In the genomic region with DNA sequence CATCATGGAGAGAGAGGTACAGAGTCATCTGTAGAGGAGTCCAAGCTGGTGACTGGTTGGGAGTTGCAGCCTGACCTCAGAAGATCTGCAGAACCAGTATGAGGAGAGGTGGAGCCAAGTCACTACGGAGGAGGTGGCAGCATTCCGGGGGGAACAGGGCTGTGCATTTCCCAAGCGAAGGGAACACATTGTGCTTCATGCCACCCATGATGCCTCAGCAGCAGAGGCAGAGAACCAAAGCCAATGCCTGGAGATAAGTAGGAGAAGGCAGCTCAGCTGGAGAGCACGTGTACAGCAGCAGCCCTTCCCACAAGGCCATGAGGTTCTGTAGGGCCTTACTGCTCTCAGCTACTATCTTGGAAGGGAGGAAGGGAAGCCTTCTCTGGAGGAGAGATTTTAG, we compare ENCODE assay signal across 2 cellular contexts.
TF ChIP-seq lines count a peak whose summit lies in the region.

No MANE protein-coding gene starts in this region.

TF ChIP-seq in K562, 482 proteins besides CTCF, POLR2A, EP300 and RAD21 (continues in another document):
- TF ChIP-seq L3MBTL2 (IDR thresholded peaks at IDR 0.05) (peak; percentile 35; the same call in 1 of the 2 replicates), ELF2 (CRISPR knock-in tag; IDR thresholded peaks at IDR 0.05) (no peak), ZBTB7A (IDR thresholded peaks at IDR 0.05; ENCODE audit: borderline replicate concordance, control insufficient read depth, low read depth, low read length) (no peak), HDGF (IDR thresholded peaks at IDR 0.05) (no peak), IRF1 (CRISPR knock-in tag; IDR thresholded peaks at IDR 0.05; ENCODE audit: borderline replicate concordance) (no peak), HDAC8 (tag; IDR thresholded peaks at IDR 0.05) (no peak), PRPF4 (IDR thresholded peaks at IDR 0.05; ENCODE audit: insufficient read depth, low read depth, low read length, poor library complexity, severe bottlenecking) (no peak), RB1 (IDR thresholded peaks at IDR 0.05; ENCODE audit: low read depth) (no peak), NCOA6 (IDR thresholded peaks at IDR 0.05) (no peak)
- TF ChIP-seq, protein P1, sequence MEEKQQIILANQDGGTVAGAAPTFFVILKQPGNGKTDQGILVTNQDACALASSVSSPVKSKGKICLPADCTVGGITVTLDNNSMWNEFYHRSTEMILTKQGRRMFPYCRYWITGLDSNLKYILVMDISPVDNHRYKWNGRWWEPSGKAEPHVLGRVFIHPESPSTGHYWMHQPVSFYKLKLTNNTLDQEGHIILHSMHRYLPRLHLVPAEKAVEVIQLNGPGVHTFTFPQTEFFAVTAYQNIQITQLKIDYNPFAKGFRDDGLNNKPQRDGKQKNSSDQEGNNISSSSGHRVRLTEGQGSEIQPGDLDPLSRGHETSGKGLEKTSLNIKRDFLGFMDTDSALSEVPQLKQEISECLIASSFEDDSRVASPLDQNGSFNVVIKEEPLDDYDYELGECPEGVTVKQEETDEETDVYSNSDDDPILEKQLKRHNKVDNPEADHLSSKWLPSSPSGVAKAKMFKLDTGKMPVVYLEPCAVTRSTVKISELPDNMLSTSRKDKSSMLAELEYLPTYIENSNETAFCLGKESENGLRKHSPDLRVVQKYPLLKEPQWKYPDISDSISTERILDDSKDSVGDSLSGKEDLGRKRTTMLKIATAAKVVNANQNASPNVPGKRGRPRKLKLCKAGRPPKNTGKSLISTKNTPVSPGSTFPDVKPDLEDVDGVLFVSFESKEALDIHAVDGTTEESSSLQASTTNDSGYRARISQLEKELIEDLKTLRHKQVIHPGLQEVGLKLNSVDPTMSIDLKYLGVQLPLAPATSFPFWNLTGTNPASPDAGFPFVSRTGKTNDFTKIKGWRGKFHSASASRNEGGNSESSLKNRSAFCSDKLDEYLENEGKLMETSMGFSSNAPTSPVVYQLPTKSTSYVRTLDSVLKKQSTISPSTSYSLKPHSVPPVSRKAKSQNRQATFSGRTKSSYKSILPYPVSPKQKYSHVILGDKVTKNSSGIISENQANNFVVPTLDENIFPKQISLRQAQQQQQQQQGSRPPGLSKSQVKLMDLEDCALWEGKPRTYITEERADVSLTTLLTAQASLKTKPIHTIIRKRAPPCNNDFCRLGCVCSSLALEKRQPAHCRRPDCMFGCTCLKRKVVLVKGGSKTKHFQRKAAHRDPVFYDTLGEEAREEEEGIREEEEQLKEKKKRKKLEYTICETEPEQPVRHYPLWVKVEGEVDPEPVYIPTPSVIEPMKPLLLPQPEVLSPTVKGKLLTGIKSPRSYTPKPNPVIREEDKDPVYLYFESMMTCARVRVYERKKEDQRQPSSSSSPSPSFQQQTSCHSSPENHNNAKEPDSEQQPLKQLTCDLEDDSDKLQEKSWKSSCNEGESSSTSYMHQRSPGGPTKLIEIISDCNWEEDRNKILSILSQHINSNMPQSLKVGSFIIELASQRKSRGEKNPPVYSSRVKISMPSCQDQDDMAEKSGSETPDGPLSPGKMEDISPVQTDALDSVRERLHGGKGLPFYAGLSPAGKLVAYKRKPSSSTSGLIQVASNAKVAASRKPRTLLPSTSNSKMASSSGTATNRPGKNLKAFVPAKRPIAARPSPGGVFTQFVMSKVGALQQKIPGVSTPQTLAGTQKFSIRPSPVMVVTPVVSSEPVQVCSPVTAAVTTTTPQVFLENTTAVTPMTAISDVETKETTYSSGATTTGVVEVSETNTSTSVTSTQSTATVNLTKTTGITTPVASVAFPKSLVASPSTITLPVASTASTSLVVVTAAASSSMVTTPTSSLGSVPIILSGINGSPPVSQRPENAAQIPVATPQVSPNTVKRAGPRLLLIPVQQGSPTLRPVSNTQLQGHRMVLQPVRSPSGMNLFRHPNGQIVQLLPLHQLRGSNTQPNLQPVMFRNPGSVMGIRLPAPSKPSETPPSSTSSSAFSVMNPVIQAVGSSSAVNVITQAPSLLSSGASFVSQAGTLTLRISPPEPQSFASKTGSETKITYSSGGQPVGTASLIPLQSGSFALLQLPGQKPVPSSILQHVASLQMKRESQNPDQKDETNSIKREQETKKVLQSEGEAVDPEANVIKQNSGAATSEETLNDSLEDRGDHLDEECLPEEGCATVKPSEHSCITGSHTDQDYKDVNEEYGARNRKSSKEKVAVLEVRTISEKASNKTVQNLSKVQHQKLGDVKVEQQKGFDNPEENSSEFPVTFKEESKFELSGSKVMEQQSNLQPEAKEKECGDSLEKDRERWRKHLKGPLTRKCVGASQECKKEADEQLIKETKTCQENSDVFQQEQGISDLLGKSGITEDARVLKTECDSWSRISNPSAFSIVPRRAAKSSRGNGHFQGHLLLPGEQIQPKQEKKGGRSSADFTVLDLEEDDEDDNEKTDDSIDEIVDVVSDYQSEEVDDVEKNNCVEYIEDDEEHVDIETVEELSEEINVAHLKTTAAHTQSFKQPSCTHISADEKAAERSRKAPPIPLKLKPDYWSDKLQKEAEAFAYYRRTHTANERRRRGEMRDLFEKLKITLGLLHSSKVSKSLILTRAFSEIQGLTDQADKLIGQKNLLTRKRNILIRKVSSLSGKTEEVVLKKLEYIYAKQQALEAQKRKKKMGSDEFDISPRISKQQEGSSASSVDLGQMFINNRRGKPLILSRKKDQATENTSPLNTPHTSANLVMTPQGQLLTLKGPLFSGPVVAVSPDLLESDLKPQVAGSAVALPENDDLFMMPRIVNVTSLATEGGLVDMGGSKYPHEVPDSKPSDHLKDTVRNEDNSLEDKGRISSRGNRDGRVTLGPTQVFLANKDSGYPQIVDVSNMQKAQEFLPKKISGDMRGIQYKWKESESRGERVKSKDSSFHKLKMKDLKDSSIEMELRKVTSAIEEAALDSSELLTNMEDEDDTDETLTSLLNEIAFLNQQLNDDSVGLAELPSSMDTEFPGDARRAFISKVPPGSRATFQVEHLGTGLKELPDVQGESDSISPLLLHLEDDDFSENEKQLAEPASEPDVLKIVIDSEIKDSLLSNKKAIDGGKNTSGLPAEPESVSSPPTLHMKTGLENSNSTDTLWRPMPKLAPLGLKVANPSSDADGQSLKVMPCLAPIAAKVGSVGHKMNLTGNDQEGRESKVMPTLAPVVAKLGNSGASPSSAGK (IDR thresholded peaks at IDR 0.05): 0 out of 2 replicates have a peak, but pooled peaks have one; percentile 27
- TF ChIP-seq, protein P2, sequence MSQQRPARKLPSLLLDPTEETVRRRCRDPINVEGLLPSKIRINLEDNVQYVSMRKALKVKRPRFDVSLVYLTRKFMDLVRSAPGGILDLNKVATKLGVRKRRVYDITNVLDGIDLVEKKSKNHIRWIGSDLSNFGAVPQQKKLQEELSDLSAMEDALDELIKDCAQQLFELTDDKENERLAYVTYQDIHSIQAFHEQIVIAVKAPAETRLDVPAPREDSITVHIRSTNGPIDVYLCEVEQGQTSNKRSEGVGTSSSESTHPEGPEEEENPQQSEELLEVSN (IDR thresholded peaks at IDR 0.05; ENCODE audit: borderline replicate concordance in 1 of 2, extremely low read depth in 1 of 2, insufficient read depth in 1 of 2, insufficient read length in 1 of 2, low read depth in 1 of 2, low read length in 1 of 2, poor library complexity in 1 of 2, severe bottlenecking in 1 of 2): no peak

TF ChIP-seq in HepG2, 621 proteins besides CTCF, POLR2A, EP300 and RAD21:
- TF ChIP-seq SMAD1 (CRISPR knock-in tag; IDR thresholded peaks at IDR 0.05; ENCODE audit: borderline replicate concordance, low read depth) (no peak), YEATS4 (CRISPR knock-in tag; IDR thresholded peaks at IDR 0.05; ENCODE audit: borderline replicate concordance) (no peak), IRF9 (CRISPR knock-in tag; IDR thresholded peaks at IDR 0.05; ENCODE audit: borderline replicate concordance) (no peak)
- TF ChIP-seq, protein P3, sequence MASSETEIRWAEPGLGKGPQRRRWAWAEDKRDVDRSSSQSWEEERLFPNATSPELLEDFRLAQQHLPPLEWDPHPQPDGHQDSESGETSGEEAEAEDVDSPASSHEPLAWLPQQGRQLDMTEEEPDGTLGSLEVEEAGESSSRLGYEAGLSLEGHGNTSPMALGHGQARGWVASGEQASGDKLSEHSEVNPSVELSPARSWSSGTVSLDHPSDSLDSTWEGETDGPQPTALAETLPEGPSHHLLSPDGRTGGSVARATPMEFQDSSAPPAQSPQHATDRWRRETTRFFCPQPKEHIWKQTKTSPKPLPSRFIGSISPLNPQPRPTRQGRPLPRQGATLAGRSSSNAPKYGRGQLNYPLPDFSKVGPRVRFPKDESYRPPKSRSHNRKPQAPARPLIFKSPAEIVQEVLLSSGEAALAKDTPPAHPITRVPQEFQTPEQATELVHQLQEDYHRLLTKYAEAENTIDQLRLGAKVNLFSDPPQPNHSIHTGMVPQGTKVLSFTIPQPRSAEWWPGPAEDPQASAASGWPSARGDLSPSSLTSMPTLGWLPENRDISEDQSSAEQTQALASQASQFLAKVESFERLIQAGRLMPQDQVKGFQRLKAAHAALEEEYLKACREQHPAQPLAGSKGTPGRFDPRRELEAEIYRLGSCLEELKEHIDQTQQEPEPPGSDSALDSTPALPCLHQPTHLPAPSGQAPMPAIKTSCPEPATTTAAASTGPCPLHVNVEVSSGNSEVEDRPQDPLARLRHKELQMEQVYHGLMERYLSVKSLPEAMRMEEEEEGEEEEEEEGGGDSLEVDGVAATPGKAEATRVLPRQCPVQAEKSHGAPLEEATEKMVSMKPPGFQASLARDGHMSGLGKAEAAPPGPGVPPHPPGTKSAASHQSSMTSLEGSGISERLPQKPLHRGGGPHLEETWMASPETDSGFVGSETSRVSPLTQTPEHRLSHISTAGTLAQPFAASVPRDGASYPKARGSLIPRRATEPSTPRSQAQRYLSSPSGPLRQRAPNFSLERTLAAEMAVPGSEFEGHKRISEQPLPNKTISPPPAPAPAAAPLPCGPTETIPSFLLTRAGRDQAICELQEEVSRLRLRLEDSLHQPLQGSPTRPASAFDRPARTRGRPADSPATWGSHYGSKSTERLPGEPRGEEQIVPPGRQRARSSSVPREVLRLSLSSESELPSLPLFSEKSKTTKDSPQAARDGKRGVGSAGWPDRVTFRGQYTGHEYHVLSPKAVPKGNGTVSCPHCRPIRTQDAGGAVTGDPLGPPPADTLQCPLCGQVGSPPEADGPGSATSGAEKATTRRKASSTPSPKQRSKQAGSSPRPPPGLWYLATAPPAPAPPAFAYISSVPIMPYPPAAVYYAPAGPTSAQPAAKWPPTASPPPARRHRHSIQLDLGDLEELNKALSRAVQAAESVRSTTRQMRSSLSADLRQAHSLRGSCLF (CRISPR knock-in tag; IDR thresholded peaks at IDR 0.05; ENCODE audit: borderline replicate concordance): no peak
- TF ChIP-seq, protein P4, sequence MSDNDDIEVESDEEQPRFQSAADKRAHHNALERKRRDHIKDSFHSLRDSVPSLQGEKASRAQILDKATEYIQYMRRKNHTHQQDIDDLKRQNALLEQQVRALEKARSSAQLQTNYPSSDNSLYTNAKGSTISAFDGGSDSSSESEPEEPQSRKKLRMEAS (IDR thresholded peaks at IDR 0.05): 0 out of 2 replicates have a peak, but pooled peaks have one; percentile 20
